Comparison of ENCODE assay signal across 1 cellular context in genomic region chrX:48648299-48648698, GRCh38.
TF ChIP-seq lines count a peak whose summit lies in the region.

No MANE protein-coding gene starts in this region.

TF ChIP-seq in H1, 55 proteins besides CTCF, POLR2A, EP300 and RAD21:
- TF ChIP-seq TBP (IDR thresholded peaks at IDR 0.05; ENCODE audit: low read depth, low read length) = no peak
- no peak for TF ChIP-seq RBBP5 (IDR thresholded peaks at IDR 0.05; ENCODE audit: borderline replicate concordance, low read depth, low read length)
- TF ChIP-seq TCF12 (IDR thresholded peaks at IDR 0.05; ENCODE audit: low read depth, low read length) = 0 out of 2 replicates have a peak, but pooled peaks have one; percentile 8
- no peak for TF ChIP-seq HDAC6 (IDR thresholded peaks at IDR 0.05; ENCODE audit: low read depth, low read length)
- no peak for TF ChIP-seq TAF7 (optimal IDR thresholded peaks at IDR 0.05; ENCODE audit: borderline replicate concordance, low read depth, low read length)
- TF ChIP-seq MAFK (IDR thresholded peaks at IDR 0.05; ENCODE audit: low read depth, low read length) = no peak
- TF ChIP-seq SP1 (IDR thresholded peaks at IDR 0.05; ENCODE audit: low read depth, low read length) = 0 out of 2 replicates have a peak, but pooled peaks have one; percentile 22
